Comparison of ENCODE assay signal across 1 cellular context in genomic region chr11:118194835-118195627, GRCh38.
TF ChIP-seq lines count a peak whose summit lies in the region.

No MANE protein-coding gene starts in this region.

TF ChIP-seq in HepG2, 621 proteins besides CTCF, POLR2A, EP300 and RAD21 (continued from another document):
- peak; percentile 99 for TF ChIP-seq TFE3 (CRISPR knock-in tag; IDR thresholded peaks at IDR 0.05)
- TF ChIP-seq TAF1 (CRISPR knock-in tag; IDR thresholded peaks at IDR 0.05): peak; percentile 40; the same call in 1 of the 2 replicates
- TF ChIP-seq FOXJ3 (CRISPR knock-in tag; IDR thresholded peaks at IDR 0.05; ENCODE audit: borderline replicate concordance): peak; percentile 72
- TF ChIP-seq ZBTB38 (CRISPR knock-in tag; IDR thresholded peaks at IDR 0.05): peak; percentile 71
- peak; percentile 46; the same call in 1 of the 2 replicates for TF ChIP-seq CBX5 (CRISPR knock-in tag; IDR thresholded peaks at IDR 0.05; ENCODE audit: borderline replicate concordance)
- TF ChIP-seq TOPORS (CRISPR knock-in tag; IDR thresholded peaks at IDR 0.05): 0 out of 2 replicates have a peak, but pooled peaks have one; percentile 40
